9 cellular contexts compared by ENCODE assay signal in genomic region chr1:218350909-218351616, GRCh38. TPM values are rescaled to one million over a fixed set of nuclear protein-coding genes. Genes with fewer than 3 reads are reported as not detected.
DNase-seq lines count a peak whose midpoint lies in the region; ATAC-seq, FAIRE-seq and TF ChIP-seq lines count a peak whose summit lies in the region.
"Had no signal": no experiment of that assay in that cellular context is flagged by ENCODE, and none has a peak within 500 bp of the region (broad histone marks: within the 10 kb centered on the region; RNA-seq: fewer than 3 reads in every experiment).

No MANE protein-coding gene starts in this region.

- no peaks in the 10 kb centered on the region for H3K9me3 ChIP-seq in keratinocyte (ENCODE audit: control insufficient read depth, low read depth, low read length)

- peaks cover 23% of the 10 kb centered on the region for H3K4me1 ChIP-seq in keratinocyte (ENCODE audit: control insufficient read depth, extremely low read depth, insufficient read depth, low read length)

- peak overlapping the region; percentile 86 for H3K4me2 ChIP-seq in keratinocyte (ENCODE audit: control insufficient read depth, extremely low read depth, insufficient read depth, low read depth, low read length)

- H3K4me3 ChIP-seq in WI38 (ENCODE audit: low read depth, low read length) (peak overlapping the region; percentile 55), keratinocyte (ENCODE audit: control insufficient read depth in 2 of 3, extremely low read depth in 1 of 3, insufficient read depth in 2 of 3, low read depth in 1 of 3, low read length in 3 of 3) (peak overlapping the region; percentile 4 to 100 (median 56))

- peak overlapping the region; percentile 30 for H3K27ac ChIP-seq in keratinocyte (ENCODE audit: control insufficient read depth, insufficient read depth, low read length)

- peak overlapping the region; percentile 23 for H2AFZ ChIP-seq in keratinocyte (ENCODE audit: control insufficient read depth, low read length)

- H4K20me1 ChIP-seq in keratinocyte (ENCODE audit: control insufficient read depth, extremely low read depth, insufficient read depth, low read length) = no peaks in the 10 kb centered on the region

- H3K27me3 ChIP-seq in keratinocyte (ENCODE audit: control insufficient read depth, extremely low read depth, insufficient read depth, low read length) = no peaks in the 10 kb centered on the region

- no peaks in the 10 kb centered on the region for H3K36me3 ChIP-seq in keratinocyte (ENCODE audit: control insufficient read depth in 2 of 2, extremely low read depth in 1 of 2, insufficient read depth in 2 of 2, low read length in 2 of 2)

- no peaks in the 10 kb centered on the region for H3K9me1 ChIP-seq in keratinocyte (ENCODE audit: control insufficient read depth, extremely low read depth, insufficient read depth, low read length)

- DNase-seq in keratinocyte (ENCODE audit: low read depth, low spot score) = no peak
- DNase-seq in HUDEP-2 (lab: John Stamatoyannopoulos, UW; ENCODE audit: unreplicated experiment in 76 of 76) = no peak
- no peak for DNase-seq in HuH-7.5 (ENCODE audit: low spot score)
- no peak for DNase-seq in epidermal melanocyte (ENCODE audit: insufficient read length, low spot score)
- DNase-seq in ACHN = no peak

- TF ChIP-seq CTCF in WI38 (IDR thresholded peaks at IDR 0.05; ENCODE audit: low read depth, low read length) (no peak), keratinocyte (optimal IDR thresholded peaks at IDR 0.05 in 1 of 3, IDR thresholded peaks at IDR 0.05 in 1 of 3, conservative IDR thresholded peaks at IDR 0.05 in 1 of 3; ENCODE audit: extremely low read depth in 1 of 3, insufficient read depth in 2 of 3, low read length in 3 of 3) (no peak)

- no peak for FAIRE-seq in keratinocyte (lab: Jason Lieb, UNC)
- FAIRE-seq: TTC549 had no signal

- dilution Hi-C loops in keratinocyte (cut with MboI; ENCODE audit: extremely low pct_ligation_motif_present, low sequenced_read_pairs) = no loop called here

- peak; percentile 21 for ATAC-seq in GM18870 (IDR thresholded peaks at IDR 0.05; ENCODE audit: unreplicated experiment)
- ATAC-seq in HG02973 (IDR thresholded peaks at IDR 0.05; ENCODE audit: unreplicated experiment) = peak; percentile 34

- H3K9ac ChIP-seq in keratinocyte (ENCODE audit: control insufficient read depth, extremely low read depth, insufficient read depth, low read length) = peak overlapping the region; percentile 23

- in situ Hi-C loops in ACHN (cut with HindIII; ENCODE audit: low pct_ligation_motif_present, low pct_unique_long_range_greater_than_20kb, low sequenced_read_pairs) = no loop called here

- H3K79me2 ChIP-seq in keratinocyte (ENCODE audit: control insufficient read depth, insufficient read depth, low read length) = peaks cover 94% of the 10 kb centered on the region

RNA-seq across cellular contexts. Expression of gene TGFB2, which starts 5.9 kb away (rescaled TPM):
- polyA plus RNA-seq in keratinocyte = 9.0 to 22.3 TPM (median 21.5 TPM) in 3 replicates
- polyA plus RNA-seq in keratinocyte (2011; ENCODE audit: low read depth) = 9.1 TPM
- 5.8 and 10.0 TPM in 2 replicates for polyA plus RNA-seq in keratinocyte (2011; cell fraction: cytosol; rRNA removed)
- 28.8 and 34.4 TPM in 2 replicates for polyA plus RNA-seq in keratinocyte (2011; cell fraction: nucleus; rRNA removed)
- polyA plus RNA-seq in keratinocyte (2012; ENCODE audit: low replicate concordance) = 4.6 and 22.6 TPM in 2 replicates
- 5.6 to 20.8 TPM (median 12.4 TPM) in 3 replicates for polyA minus RNA-seq in keratinocyte
- 10.0 TPM for polyA minus RNA-seq in keratinocyte (2011; cell fraction: cytosol; rRNA and poly(A)+ RNA removed)
- 24.4 and 70.7 TPM in 2 replicates for polyA minus RNA-seq in keratinocyte (2011; cell fraction: nucleus; rRNA and poly(A)+ RNA removed)
